In genomic region chr1:200659269-200659668, GRCh38 we compare ENCODE assay signal across 15 cellular contexts. TPM values are rescaled to one million over a fixed set of nuclear protein-coding genes. Genes with fewer than 3 reads are reported as not detected.
A peak's percentile ranks its signal among the peaks of the same experiment; 100 is the strongest.
DNase-seq lines count a peak whose midpoint lies in the region; ATAC-seq and TF ChIP-seq lines count a peak whose summit lies in the region.
"Had no signal": no experiment of that assay in that cellular context is flagged by ENCODE, and none has a peak within 500 bp of the region (broad histone marks: within the 10 kb centered on the region; RNA-seq: fewer than 3 reads in every experiment).

No MANE protein-coding gene starts in this region.

- H3K79me2 ChIP-seq in trophoblast cell (ENCODE audit: control insufficient read depth, insufficient read depth, low read length, poor library complexity) = peaks cover 2% of the 10 kb centered on the region

- H2AFZ ChIP-seq in trophoblast cell (ENCODE audit: insufficient read depth, low read length, poor library complexity) = no peak overlapping the region

- H3K9me3 ChIP-seq in NT2/D1 (ENCODE audit: insufficient read depth, low read length) (no peaks in the 10 kb centered on the region), endodermal cell (ENCODE audit: control insufficient read depth, low read length) (no peaks in the 10 kb centered on the region), trophoblast cell (ENCODE audit: insufficient read depth, low read depth, low read length) (peaks cover 2% of the 10 kb centered on the region)
- H3K9me3 ChIP-seq: gastroesophageal sphincter had no signal

- H3K4me1 ChIP-seq in NT2/D1 (ENCODE audit: insufficient read depth, insufficient read length) (peaks cover 3% of the 10 kb centered on the region), endodermal cell (ENCODE audit: control insufficient read depth, insufficient read depth, low read length) (no peaks in the 10 kb centered on the region), trophoblast cell (ENCODE audit: control insufficient read depth in 1 of 2, insufficient read depth in 2 of 2, low read length in 2 of 2) (peaks cover 10 to 17% of the 10 kb centered on the region in 2 experiments)

- H3K4me3 Mint-ChIP-seq in endodermal cell = no peak overlapping the region
- H3K4me3 Mint-ChIP-seq in activated naive CD4-positive, alpha-beta T cell treated with anti-CD3 and anti-CD28 coated beads, Interleukin-2, amount 10 ng/mL, durations not matched to agents 7 days and 5 days = no peak overlapping the region
- H3K4me3 Mint-ChIP-seq: nephron progenitor cell had no signal

- no peak overlapping the region for H2BK5ac ChIP-seq in trophoblast cell (ENCODE audit: low read depth, low read length, poor library complexity)

- H4K91ac ChIP-seq in trophoblast cell (ENCODE audit: low read depth, low read length) = no peak overlapping the region

- H3K27me3 ChIP-seq in NT2/D1 (ENCODE audit: insufficient read depth, insufficient read length) (no peaks in the 10 kb centered on the region), endodermal cell (ENCODE audit: control insufficient read depth, insufficient read depth, low read length, poor library complexity, severe bottlenecking) (no peaks in the 10 kb centered on the region), trophoblast cell (ENCODE audit: insufficient read depth, low read length) (no peaks in the 10 kb centered on the region)
- H3K27me3 ChIP-seq: dorsolateral prefrontal cortex, gastroesophageal sphincter had no signal

- no peak overlapping the region for H4K12ac ChIP-seq in trophoblast cell (ENCODE audit: low read depth, low read length)

- DNase-seq in EL (peak; percentile 59), NT2/D1 (ENCODE audit: low read depth, low spot score) (peak; percentile 39), endodermal cell (peak; percentile 89), trophoblast cell (peak; percentile 77 to 89)
- no peak for DNase-seq in activated naive CD4-positive, alpha-beta T cell treated with anti-CD3 and anti-CD28 coated beads, Interleukin-2, amount 10 ng/mL, durations not matched to agents 7 days and 5 days
- DNase-seq: dorsolateral prefrontal cortex, HCEC 1CT, NCI-H1105 treated with DMSO at 0.1 percent for 48 hours, NCI-H510A treated with DMSO at 0.1 percent for 48 hours, nephron progenitor cell had no signal

- peaks cover 11% of the 10 kb centered on the region for H3K79me1 ChIP-seq in trophoblast cell (ENCODE audit: low read length)

- no peak overlapping the region for H3K14ac ChIP-seq in trophoblast cell (ENCODE audit: low read length)

- H4K8ac ChIP-seq in trophoblast cell (ENCODE audit: low read depth, low read length) = no peak overlapping the region

- H3K18ac ChIP-seq in trophoblast cell (ENCODE audit: low read length) = no peak overlapping the region

- no peak for TF ChIP-seq CTCF in endodermal cell (conservative IDR thresholded peaks at IDR 0.05)

- ATAC-seq in GM19023 (IDR thresholded peaks at IDR 0.05; ENCODE audit: unreplicated experiment) = no peak
- no peak for ATAC-seq in HG03565 (IDR thresholded peaks at IDR 0.05; ENCODE audit: unreplicated experiment)
- no peak for ATAC-seq in GM19397 (IDR thresholded peaks at IDR 0.05; ENCODE audit: unreplicated experiment)
- ATAC-seq: gastroesophageal sphincter, left lobe of liver had no signal

- no peak overlapping the region for H3K4ac ChIP-seq in trophoblast cell (ENCODE audit: low read depth, low read length)

- H3K4me1 Mint-ChIP-seq in endodermal cell = peaks cover 27% of the 10 kb centered on the region
- H3K4me1 Mint-ChIP-seq in activated naive CD4-positive, alpha-beta T cell treated with anti-CD3 and anti-CD28 coated beads, Interleukin-2, amount 10 ng/mL, durations not matched to agents 7 days and 5 days = peaks cover 12% of the 10 kb centered on the region
- H3K4me1 Mint-ChIP-seq: nephron progenitor cell had no signal

- no peak overlapping the region for H3K4me2 ChIP-seq in trophoblast cell (ENCODE audit: low read length)

- H3K27ac Mint-ChIP-seq in endodermal cell = peak overlapping the region; percentile 85
- no peak overlapping the region for H3K27ac Mint-ChIP-seq in activated naive CD4-positive, alpha-beta T cell treated with anti-CD3 and anti-CD28 coated beads, Interleukin-2, amount 10 ng/mL, durations not matched to agents 7 days and 5 days
- H3K27ac Mint-ChIP-seq: nephron progenitor cell had no signal

- H3K27me3 Mint-ChIP-seq in endodermal cell (ENCODE audit: insufficient read depth) = no peaks in the 10 kb centered on the region
- no peaks in the 10 kb centered on the region for H3K27me3 Mint-ChIP-seq in activated naive CD4-positive, alpha-beta T cell treated with anti-CD3 and anti-CD28 coated beads, Interleukin-2, amount 10 ng/mL, durations not matched to agents 7 days and 5 days

- peaks cover 86% of the 10 kb centered on the region for H3K36me3 Mint-ChIP-seq in endodermal cell (ENCODE audit: low read depth)
- H3K36me3 Mint-ChIP-seq in activated naive CD4-positive, alpha-beta T cell treated with anti-CD3 and anti-CD28 coated beads, Interleukin-2, amount 10 ng/mL, durations not matched to agents 7 days and 5 days = peaks cover 67% of the 10 kb centered on the region

- no peak overlapping the region for H2AK5ac ChIP-seq in trophoblast cell (ENCODE audit: low read length)

- H2BK12ac ChIP-seq in trophoblast cell (ENCODE audit: low read length) = no peak overlapping the region

- no peak overlapping the region for H3K9ac ChIP-seq in NT2/D1 (ENCODE audit: insufficient read length, low read depth)
- H3K9ac ChIP-seq in endodermal cell (ENCODE audit: extremely low read depth, low read length, poor library complexity, severe bottlenecking) = peak overlapping the region; percentile 18
- H3K9ac ChIP-seq in trophoblast cell (ENCODE audit: low read length) = no peak overlapping the region

- H3K9me3 Mint-ChIP-seq in endodermal cell = no peaks in the 10 kb centered on the region
- H3K9me3 Mint-ChIP-seq in activated naive CD4-positive, alpha-beta T cell treated with anti-CD3 and anti-CD28 coated beads, Interleukin-2, amount 10 ng/mL, durations not matched to agents 7 days and 5 days = no peaks in the 10 kb centered on the region
- H3K9me3 Mint-ChIP-seq: nephron progenitor cell had no signal

- H3K4me3 ChIP-seq in NT2/D1 (ENCODE audit: insufficient read length, low read depth) (no peak overlapping the region), endodermal cell (ENCODE audit: low read length) (no peak overlapping the region), trophoblast cell (ENCODE audit: low read depth, low read length) (no peak overlapping the region)
- H3K4me3 ChIP-seq: dorsolateral prefrontal cortex, gastroesophageal sphincter had no signal

- H3K23ac ChIP-seq in trophoblast cell (ENCODE audit: low read length) = no peak overlapping the region

- H3K36me3 ChIP-seq in NT2/D1 (ENCODE audit: insufficient read depth, insufficient read length, low read length) (peaks cover 63% of the 10 kb centered on the region), endodermal cell (ENCODE audit: control insufficient read depth, insufficient read depth, low read length) (peaks cover 82% of the 10 kb centered on the region), trophoblast cell (ENCODE audit: control insufficient read depth in 1 of 2, insufficient read depth in 2 of 2, low read length in 2 of 2) (peaks cover 12 to 14% of the 10 kb centered on the region in 2 experiments)

- 78 to 95% methylated on average over 1 of the region's 1 CpG for WGBS in endodermal cell (ENCODE audit: insufficient coverage in 1 of 2, insufficient read length in 1 of 2), 2 experiments
- no CpG with 5 or more reads among the region's 1 CpG for WGBS in trophoblast cell (ENCODE audit: extremely low coverage, insufficient coverage, insufficient read length)

- H3K27ac ChIP-seq in endodermal cell (ENCODE audit: low read depth, low read length) (no peak overlapping the region), trophoblast cell (ENCODE audit: low read depth, low read length) (peak overlapping the region; percentile 86)
- H3K27ac ChIP-seq: dorsolateral prefrontal cortex, gastroesophageal sphincter had no signal

- CTCF ChIA-PET in activated naive CD4-positive, alpha-beta T cell treated with anti-CD3 and anti-CD28 coated beads, Interleukin-2, amount 10 ng/mL, durations not matched to agents 7 days and 5 days (lab: Charles Lee) = interaction anchor here (1.4 kb wide), 1 partner anchor 37 kb away, joined by 3 read pairs; no protein-coding TSS in a partner anchor

- no peak overlapping the region for H2BK120ac ChIP-seq in trophoblast cell (ENCODE audit: insufficient read depth, low read length, poor library complexity)

RNA-seq across cellular contexts. Expression of gene DDX59, which starts 10.4 kb away (rescaled TPM):
- 10 to 100 TPM; 22.1 to 23.9 TPM for total RNA-seq in endodermal cell
- 18.1 TPM for polyA plus RNA-seq in endodermal cell (2013, experiment 1 of 2)
- polyA plus RNA-seq in endodermal cell (2013, experiment 2 of 2) = 20.1 TPM
- 20.7 and 21.7 TPM in 2 replicates for polyA plus RNA-seq in trophoblast cell (2013)

RNA-seq across cellular contexts. Expression of gene KIF14, which starts 38.7 kb away (rescaled TPM):
- 10 to 100 TPM; 13.5 to 20.9 TPM for total RNA-seq in endodermal cell
- polyA plus RNA-seq in endodermal cell (2013, experiment 1 of 2) = 20.6 TPM
- polyA plus RNA-seq in endodermal cell (2013, experiment 2 of 2) = 22.4 TPM
- polyA plus RNA-seq in trophoblast cell (2013) = 11.4 and 12.3 TPM in 2 replicates
